ENCODE assay signal across 12 cellular contexts in the genomic region with DNA sequence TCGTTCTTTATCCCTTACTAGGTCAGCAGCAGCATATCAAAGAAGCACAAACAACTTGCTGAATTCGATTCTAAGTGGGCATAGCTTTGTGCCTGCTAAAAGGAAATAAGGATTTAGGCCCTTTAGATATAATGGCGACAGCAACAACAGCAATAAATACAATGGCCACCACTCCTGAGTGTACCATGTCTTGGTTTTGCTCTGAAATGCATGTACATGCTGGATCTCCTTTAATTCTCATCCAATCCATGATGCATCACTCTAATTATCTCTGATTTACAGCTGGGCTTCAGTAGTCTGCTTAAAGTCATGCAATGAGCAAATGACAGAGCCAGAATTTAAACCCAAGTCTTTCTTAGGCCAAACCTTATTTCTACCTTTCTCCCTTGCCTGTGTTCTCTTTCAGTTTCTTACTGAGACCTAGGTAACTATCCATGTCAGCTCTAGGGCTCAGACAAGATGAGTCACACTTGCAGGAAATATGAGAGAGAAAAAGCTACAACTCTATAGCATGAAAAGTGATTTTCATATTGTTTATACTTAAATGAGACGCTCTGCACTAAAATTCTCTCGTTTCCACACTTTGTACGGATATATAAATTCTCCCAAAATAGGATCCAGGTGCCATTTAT.
DNase-seq lines count a peak whose midpoint lies in the region; ATAC-seq and TF ChIP-seq lines count a peak whose summit lies in the region.
"Had no signal": no experiment of that assay in that cellular context is flagged by ENCODE, and none has a peak within 500 bp of the region (broad histone marks: within the 10 kb centered on the region; RNA-seq: fewer than 3 reads in every experiment).

No MANE protein-coding gene starts in this region.

- no peaks in the 10 kb centered on the region for H3K4me1 Mint-ChIP-seq in activated T-helper 17 cell treated with anti-CD3 and anti-CD28 coated beads, Interleukin-2, amount 50 U/mL, for 72 hours
- H3K4me1 Mint-ChIP-seq: central memory CD8-positive, alpha-beta T cell had no signal

- H3K27me3 Mint-ChIP-seq in activated T-helper 17 cell treated with anti-CD3 and anti-CD28 coated beads, Interleukin-2, amount 50 U/mL, for 72 hours = no peaks in the 10 kb centered on the region
- H3K27me3 Mint-ChIP-seq: activated CD4-positive, alpha-beta memory T cell treated with anti-CD3 and anti-CD28 coated beads for 36 hours had no signal

- H3K36me3 ChIP-seq in left lung = no peaks in the 10 kb centered on the region
- no peaks in the 10 kb centered on the region for H3K36me3 ChIP-seq in tibial artery
- H3K36me3 ChIP-seq: right lobe of liver had no signal

- H3K4me3 ChIP-seq in left lung (no peak overlapping the region), tibial artery (no peak overlapping the region)
- H3K4me3 ChIP-seq: right lobe of liver had no signal

- H3K9me3 ChIP-seq in left lung = no peaks in the 10 kb centered on the region
- H3K9me3 ChIP-seq in tibial artery = no peaks in the 10 kb centered on the region
- H3K9me3 ChIP-seq: right lobe of liver had no signal

- H3K27ac Mint-ChIP-seq in activated T-helper 17 cell treated with anti-CD3 and anti-CD28 coated beads, Interleukin-2, amount 50 U/mL, for 72 hours = no peak overlapping the region
- H3K27ac Mint-ChIP-seq: activated CD4-positive, alpha-beta memory T cell treated with anti-CD3 and anti-CD28 coated beads for 36 hours; H9 had no signal

- H3K27me3 ChIP-seq in left lung (no peaks in the 10 kb centered on the region), tibial artery (no peaks in the 10 kb centered on the region)
- H3K27me3 ChIP-seq: right lobe of liver had no signal

- no peak for DNase-seq in left lung
- no peak for DNase-seq in NOMO-1 treated with dmso at 0.1 percent for 144 hours (lab: John Stamatoyannopoulos, UW; ENCODE audit: unreplicated experiment)
- no peak for DNase-seq in tibial artery
- no peak for DNase-seq in stimulated activated CD4-positive, alpha-beta T cell treated with anti-CD3 and anti-CD28 coated beads, Interleukin-2, amount 100 ng/mL, for 24 hours
- DNase-seq: activated CD4-positive, alpha-beta memory T cell treated with anti-CD3 and anti-CD28 coated beads for 36 hours; H9; right lobe of liver had no signal

- no peaks in the 10 kb centered on the region for H3K36me3 Mint-ChIP-seq in activated T-helper 17 cell treated with anti-CD3 and anti-CD28 coated beads, Interleukin-2, amount 50 U/mL, for 72 hours (ENCODE audit: low read depth)
- H3K36me3 Mint-ChIP-seq: activated CD4-positive, alpha-beta memory T cell treated with anti-CD3 and anti-CD28 coated beads for 36 hours had no signal

- H3K9me3 Mint-ChIP-seq in activated T-helper 17 cell treated with anti-CD3 and anti-CD28 coated beads, Interleukin-2, amount 50 U/mL, for 72 hours = no peaks in the 10 kb centered on the region
- H3K9me3 Mint-ChIP-seq: activated CD4-positive, alpha-beta memory T cell treated with anti-CD3 and anti-CD28 coated beads for 36 hours; central memory CD8-positive, alpha-beta T cell; H9 had no signal

- H3K27ac ChIP-seq in left lung (no peak overlapping the region), tibial artery (no peak overlapping the region)
- H3K27ac ChIP-seq: right lobe of liver had no signal

- no peak overlapping the region for H3K4me3 Mint-ChIP-seq in activated T-helper 17 cell treated with anti-CD3 and anti-CD28 coated beads, Interleukin-2, amount 50 U/mL, for 72 hours
- H3K4me3 Mint-ChIP-seq: activated CD4-positive, alpha-beta memory T cell treated with anti-CD3 and anti-CD28 coated beads for 36 hours; central memory CD8-positive, alpha-beta T cell; H9 had no signal

- peak; percentile 85 for ATAC-seq in GM18519 (IDR thresholded peaks at IDR 0.05; ENCODE audit: low FRiP score, unreplicated experiment)
- ATAC-seq in HG03064 (IDR thresholded peaks at IDR 0.05; ENCODE audit: low read depth, unreplicated experiment) = peak; percentile 78
- ATAC-seq in activated T-helper 17 cell treated with anti-CD3 and anti-CD28 coated beads, Interleukin-2, amount 50 U/mL, for 72 hours (replicated peaks) = peak; percentile 59
- peak; percentile 43 for ATAC-seq in left lung
- ATAC-seq in HG02588 (IDR thresholded peaks at IDR 0.05; ENCODE audit: unreplicated experiment) = no peak
- ATAC-seq: right lobe of liver had no signal

- H3K4me1 ChIP-seq in left lung (no peaks in the 10 kb centered on the region), tibial artery (peaks cover 0 to 17% (median 2%) of the 10 kb centered on the region in 4 donors)
- H3K4me1 ChIP-seq: right lobe of liver had no signal

- TF ChIP-seq CTCF in left lung (IDR thresholded peaks at IDR 0.05) = no peak
- no peak for TF ChIP-seq CTCF in tibial artery (IDR thresholded peaks at IDR 0.05)

- intact Hi-C loops in left lung (cut with DNase I) (no loop called here), tibial artery (cut with DNase I; ENCODE audit: low total_unique reads) (no loop called here)
